Comparison of ENCODE assay signal across 9 cellular contexts in genomic region chr11:73334244-73335203, GRCh38. TPM values are rescaled to one million over a fixed set of nuclear protein-coding genes. Genes with fewer than 3 reads are reported as not detected.
A peak's percentile ranks its signal among the peaks of the same experiment; 100 is the strongest.
DNase-seq lines count a peak whose midpoint lies in the region; ATAC-seq and TF ChIP-seq lines count a peak whose summit lies in the region.
"Had no signal": no experiment of that assay in that cellular context is flagged by ENCODE, and none has a peak within 500 bp of the region (broad histone marks: within the 10 kb centered on the region; RNA-seq: fewer than 3 reads in every experiment).

No MANE protein-coding gene starts in this region.

- H3K4me1 Mint-ChIP-seq in activated naive CD8-positive, alpha-beta T cell treated with anti-CD3 and anti-CD28 coated beads for 36 hours = peaks cover 1% of the 10 kb centered on the region
- peaks cover 0 to 6% (median 0%) of the 10 kb centered on the region in 7 donors for H3K4me1 Mint-ChIP-seq in naive thymus-derived CD4-positive, alpha-beta T cell
- H3K4me1 Mint-ChIP-seq in T-helper 2 cell treated with Interferon-gamma antibody and Interleukin-4, amounts not matched to agents 5 μg/mL and 100 μg/mL, for 36 hours (ENCODE audit: low read depth) = no peaks in the 10 kb centered on the region

- H3K9ac ChIP-seq in rectal smooth muscle tissue (ENCODE audit: low read length) = no peak overlapping the region

- peak; percentile 93 for DNase-seq in ELR (ENCODE audit: low read depth)
- DNase-seq in SJSA1 (ENCODE audit: low read depth in 1 of 2, low spot score in 2 of 2) = peak; percentile 59 to 76
- DNase-seq in foreskin keratinocyte = no peak
- DNase-seq in activated naive CD8-positive, alpha-beta T cell treated with anti-CD3 and anti-CD28 coated beads for 36 hours = no peak
- no peak for DNase-seq in naive thymus-derived CD4-positive, alpha-beta T cell
- DNase-seq in NCI-H345 (lab: John Stamatoyannopoulos, UW) = no peak
- DNase-seq in T-helper 2 cell treated with Interferon-gamma antibody and Interleukin-4, amounts not matched to agents 5 μg/mL and 100 μg/mL, for 36 hours (ENCODE audit: low spot score) = no peak

- intact Hi-C loops in naive thymus-derived CD4-positive, alpha-beta T cell (cut with micrococcal nuclease) = loop anchor here (1.0 kb wide), 3 partner anchors 27 to 503 kb away; no protein-coding TSS in a partner anchor

- H3K27me3 ChIP-seq in SJSA1 (replicated peaks) (no peaks in the 10 kb centered on the region), foreskin keratinocyte (no peaks in the 10 kb centered on the region), rectal smooth muscle tissue (ENCODE audit: control insufficient read depth, insufficient read depth, low read length) (no peaks in the 10 kb centered on the region)
- H3K27me3 ChIP-seq in naive thymus-derived CD4-positive, alpha-beta T cell (ENCODE audit: control insufficient read depth in 2 of 2, insufficient read depth in 2 of 2, low read length in 2 of 2) = no peaks in the 10 kb centered on the region

- no peak overlapping the region for H3K4me3 Mint-ChIP-seq in activated naive CD8-positive, alpha-beta T cell treated with anti-CD3 and anti-CD28 coated beads for 36 hours
- no peak overlapping the region for H3K4me3 Mint-ChIP-seq in naive thymus-derived CD4-positive, alpha-beta T cell
- no peak overlapping the region for H3K4me3 Mint-ChIP-seq in T-helper 2 cell treated with Interferon-gamma antibody and Interleukin-4, amounts not matched to agents 5 μg/mL and 100 μg/mL, for 36 hours
- H3K4me3 Mint-ChIP-seq: activated CD8-positive, alpha-beta memory T cell treated with anti-CD3 and anti-CD28 coated beads, Interleukin-2, amount 10 ng/mL, durations not matched to agents 7 days and 5 days had no signal

- peak overlapping the region; percentile 8; the same call in 1 of the 2 replicates for H3K27ac ChIP-seq in SJSA1
- no peak overlapping the region for H3K27ac ChIP-seq in foreskin keratinocyte
- peak overlapping the region; percentile 76 for H3K27ac ChIP-seq in rectal smooth muscle tissue (ENCODE audit: low read depth, low read length)
- no peak overlapping the region for H3K27ac ChIP-seq in naive thymus-derived CD4-positive, alpha-beta T cell (ENCODE audit: low read depth, low read length)

- POLR2A ChIA-PET in naive thymus-derived CD4-positive, alpha-beta T cell (lab: Charles Lee) = interaction anchor here (1.3 kb wide), 1 partner anchor 39 kb away, joined by 3 read pairs; no protein-coding TSS in a partner anchor

- CTCF ChIA-PET in naive thymus-derived CD4-positive, alpha-beta T cell (lab: Charles Lee) = interaction anchor here (0.6 to 3.6 kb wide), 12 partner anchors 13 to 552 kb away, joined by 3 to 28 read pairs (median 5); partner anchors contain the start of gene ARHGEF17

- no peak overlapping the region for H3K4me3 ChIP-seq in SJSA1
- peak overlapping the region; percentile 1 for H3K4me3 ChIP-seq in rectal smooth muscle tissue (ENCODE audit: low read length)
- no peak overlapping the region for H3K4me3 ChIP-seq in naive thymus-derived CD4-positive, alpha-beta T cell (ENCODE audit: low read length)

- no peaks in the 10 kb centered on the region for H3K36me3 Mint-ChIP-seq in activated naive CD8-positive, alpha-beta T cell treated with anti-CD3 and anti-CD28 coated beads for 36 hours
- no peaks in the 10 kb centered on the region for H3K36me3 Mint-ChIP-seq in naive thymus-derived CD4-positive, alpha-beta T cell
- H3K36me3 Mint-ChIP-seq in T-helper 2 cell treated with Interferon-gamma antibody and Interleukin-4, amounts not matched to agents 5 μg/mL and 100 μg/mL, for 36 hours (ENCODE audit: low read depth) = no peaks in the 10 kb centered on the region
- H3K36me3 Mint-ChIP-seq: activated CD8-positive, alpha-beta memory T cell treated with anti-CD3 and anti-CD28 coated beads, Interleukin-2, amount 10 ng/mL, durations not matched to agents 7 days and 5 days had no signal

- H3K27me3 Mint-ChIP-seq in activated naive CD8-positive, alpha-beta T cell treated with anti-CD3 and anti-CD28 coated beads for 36 hours = no peaks in the 10 kb centered on the region
- H3K27me3 Mint-ChIP-seq in naive thymus-derived CD4-positive, alpha-beta T cell = peaks cover 0 to 13% (median 0%) of the 10 kb centered on the region in 5 donors
- H3K27me3 Mint-ChIP-seq in T-helper 2 cell treated with Interferon-gamma antibody and Interleukin-4, amounts not matched to agents 5 μg/mL and 100 μg/mL, for 36 hours (ENCODE audit: low read depth) = peaks cover 6% of the 10 kb centered on the region
- H3K27me3 Mint-ChIP-seq: activated CD8-positive, alpha-beta memory T cell treated with anti-CD3 and anti-CD28 coated beads, Interleukin-2, amount 10 ng/mL, durations not matched to agents 7 days and 5 days had no signal

- H3K9me3 ChIP-seq in SJSA1 (replicated peaks) = no peaks in the 10 kb centered on the region
- no peaks in the 10 kb centered on the region for H3K9me3 ChIP-seq in naive thymus-derived CD4-positive, alpha-beta T cell (ENCODE audit: control insufficient read depth in 2 of 3, low read length in 3 of 3)

- no peak for TF ChIP-seq CTCF in foreskin keratinocyte (conservative IDR thresholded peaks at IDR 0.05)

- ATAC-seq in foreskin keratinocyte = peak; percentile 28
- no peak for ATAC-seq in naive thymus-derived CD4-positive, alpha-beta T cell

- peaks cover 15% of the 10 kb centered on the region for H3K36me3 ChIP-seq in SJSA1
- H3K36me3 ChIP-seq in rectal smooth muscle tissue (ENCODE audit: control insufficient read depth, insufficient read depth, low read length) = no peaks in the 10 kb centered on the region
- H3K36me3 ChIP-seq in naive thymus-derived CD4-positive, alpha-beta T cell (ENCODE audit: control insufficient read depth in 2 of 3, insufficient read depth in 3 of 3, low read length in 3 of 3) = no peaks in the 10 kb centered on the region

- no peaks in the 10 kb centered on the region for H3K9me3 Mint-ChIP-seq in activated naive CD8-positive, alpha-beta T cell treated with anti-CD3 and anti-CD28 coated beads for 36 hours
- H3K9me3 Mint-ChIP-seq in naive thymus-derived CD4-positive, alpha-beta T cell = no peaks in the 10 kb centered on the region
- no peaks in the 10 kb centered on the region for H3K9me3 Mint-ChIP-seq in T-helper 2 cell treated with Interferon-gamma antibody and Interleukin-4, amounts not matched to agents 5 μg/mL and 100 μg/mL, for 36 hours

- no peak overlapping the region for H3K27ac Mint-ChIP-seq in activated naive CD8-positive, alpha-beta T cell treated with anti-CD3 and anti-CD28 coated beads for 36 hours
- no peak overlapping the region for H3K27ac Mint-ChIP-seq in naive thymus-derived CD4-positive, alpha-beta T cell
- no peak overlapping the region for H3K27ac Mint-ChIP-seq in T-helper 2 cell treated with Interferon-gamma antibody and Interleukin-4, amounts not matched to agents 5 μg/mL and 100 μg/mL, for 36 hours
- H3K27ac Mint-ChIP-seq: activated CD8-positive, alpha-beta memory T cell treated with anti-CD3 and anti-CD28 coated beads, Interleukin-2, amount 10 ng/mL, durations not matched to agents 7 days and 5 days had no signal

- H3K4me1 ChIP-seq in SJSA1 (replicated peaks) = peaks cover 30% of the 10 kb centered on the region
- no peaks in the 10 kb centered on the region for H3K4me1 ChIP-seq in foreskin keratinocyte
- H3K4me1 ChIP-seq in rectal smooth muscle tissue (ENCODE audit: control insufficient read depth, insufficient read depth, low read length) = peaks cover 60% of the 10 kb centered on the region
- H3K4me1 ChIP-seq in naive thymus-derived CD4-positive, alpha-beta T cell (ENCODE audit: control insufficient read depth in 2 of 2, insufficient read depth in 2 of 2, low read length in 2 of 2) = no peaks in the 10 kb centered on the region

RNA-seq across cellular contexts. Expression of gene ARHGEF17, which starts 26.4 kb away (rescaled TPM):
- total RNA-seq in SJSA1 (2014; rRNA removed; shearing (Covaris generic)) = 8.3 and 14.6 TPM in 2 replicates
- total RNA-seq in foreskin keratinocyte = 8.7 and 9.7 TPM in 2 replicates
- 4.6 and 5.0 TPM in 2 replicates for polyA plus RNA-seq in foreskin keratinocyte
- under 1 TPM in 1 of 2 experiments, not detected in 1; 0.08 TPM for total RNA-seq in activated naive CD8-positive, alpha-beta T cell treated with anti-CD3 and anti-CD28 coated beads for 36 hours
- 1 to 10 TPM in 1 of 5 experiments, under 1 TPM in 2, not detected in 2; 0.11 to 1.1 (median 0.98) TPM for total RNA-seq in naive thymus-derived CD4-positive, alpha-beta T cell
- polyA plus RNA-seq in naive thymus-derived CD4-positive, alpha-beta T cell = not detected
- total RNA-seq: activated CD8-positive, alpha-beta memory T cell treated with anti-CD3 and anti-CD28 coated beads, Interleukin-2, amount 10 ng/mL, durations not matched to agents 7 days and 5 days had no signal

RNA-seq across cellular contexts. Expression of gene RELT, which starts 41.7 kb away (rescaled TPM):
- 8.7 and 13.2 TPM in 2 replicates for total RNA-seq in SJSA1 (2014; rRNA removed; shearing (Covaris generic))
- 11.6 and 12.7 TPM in 2 replicates for total RNA-seq in foreskin keratinocyte
- 8.1 and 10.7 TPM in 2 replicates for polyA plus RNA-seq in foreskin keratinocyte
- total RNA-seq in activated naive CD8-positive, alpha-beta T cell treated with anti-CD3 and anti-CD28 coated beads for 36 hours = 10 to 100 TPM; 23.2 to 24.2 TPM
- 100 to 1,000 TPM in 2 of 5 experiments, 10 to 100 TPM in 3; 11.9 to 275 (median 28.4) TPM for total RNA-seq in naive thymus-derived CD4-positive, alpha-beta T cell
- 1 to 10 TPM; 2.0 to 6.4 TPM for polyA plus RNA-seq in naive thymus-derived CD4-positive, alpha-beta T cell

Comparison
In these comparisons a context has a peak if more than half of its experiments do, and no peak if none do; other contexts are left out.
1. DNase-seq: peak in ELR (single experiment) and SJSA1 (2 of 2); none in foreskin keratinocyte (0 of 2), activated naive CD8-positive, alpha-beta T cell treated with anti-CD3 and anti-CD28 coated beads for 36 hours (single experiment), naive thymus-derived CD4-positive, alpha-beta T cell (0 of 9), NCI-H345 (single experiment) and T-helper 2 cell treated with Interferon-gamma antibody and Interleukin-4, amounts not matched to agents 5 μg/mL and 100 μg/mL, for 36 hours (single experiment).
2. H3K27ac ChIP-seq: peak in SJSA1 (single experiment) and rectal smooth muscle tissue (single experiment); none in foreskin keratinocyte (single experiment) and naive thymus-derived CD4-positive, alpha-beta T cell (single experiment).